In genomic region chr7:83941300-83941699, GRCh38 we compare ENCODE assay signal across 21 cellular contexts.
"Had no signal": no experiment of that assay in that cellular context is flagged by ENCODE, and none has a peak within 500 bp of the region (broad histone marks: within the 10 kb centered on the region; RNA-seq: fewer than 3 reads in every experiment).

No MANE protein-coding gene starts in this region.

- H3K27me3 ChIP-seq: adrenal gland, breast epithelium, thyroid gland had no signal

- DNase-seq: activated CD4-positive, alpha-beta T cell treated with anti-CD3 and anti-CD28 coated beads, Interleukin-2, amount 50 U/mL, for 1 hour; activated CD8-positive, alpha-beta T cell treated with anti-CD3 and anti-CD28 coated beads, Interleukin-2, amount 10 ng/mL, durations not matched to agents 7 days and 5 days; activated gamma-delta T cell treated with Interleukin-2 at 50 U/mL for 16 hours; adrenal gland; erythroblast; foreskin fibroblast; glutamatergic neuron; left ventricle myocardium inferior; midbrain; natural killer cell; nucleus accumbens; right cardiac atrium; stimulated activated CD4-positive, alpha-beta T cell treated with anti-CD3 and anti-CD28 coated beads, Interleukin-4, amount 100 ng/mL, for 24 hours; stimulated activated naive CD4-positive, alpha-beta T cell treated with Interleukin-2 at 50 U/mL for 16 hours; thyroid gland had no signal

- H3K27ac ChIP-seq: adrenal gland, breast epithelium, coronary artery, left ventricle myocardium inferior, SK-N-MC, thyroid gland, VCaP had no signal

- H3K4me3 ChIP-seq: adrenal gland, breast epithelium, coronary artery, left ventricle myocardium inferior, SK-N-MC, thyroid gland had no signal

- ATAC-seq: activated CD4-positive, CD25-positive, alpha-beta regulatory T cell treated with anti-CD3 and anti-CD28 coated beads, Interleukin-2, amount 50 U/mL, for 24 hours; activated CD8-positive, alpha-beta T cell treated with anti-CD3 and anti-CD28 coated beads, Interleukin-2, amount 10 ng/mL, durations not matched to agents 7 days and 5 days; activated naive CD4-positive, alpha-beta T cell treated with anti-CD3 and anti-CD28 coated beads, Interleukin-2, amount 50 U/mL, for 72 hours; natural killer cell; right cardiac atrium had no signal

- H3K36me3 ChIP-seq: adrenal gland, breast epithelium, left ventricle myocardium inferior, thyroid gland had no signal

- H3K9me3 ChIP-seq: adrenal gland, breast epithelium, left ventricle myocardium inferior, thyroid gland had no signal

- H3K4me1 ChIP-seq: adrenal gland, breast epithelium, left ventricle myocardium inferior, thyroid gland had no signal
